ENCODE assay signal across 1 cellular context in the genomic region with DNA sequence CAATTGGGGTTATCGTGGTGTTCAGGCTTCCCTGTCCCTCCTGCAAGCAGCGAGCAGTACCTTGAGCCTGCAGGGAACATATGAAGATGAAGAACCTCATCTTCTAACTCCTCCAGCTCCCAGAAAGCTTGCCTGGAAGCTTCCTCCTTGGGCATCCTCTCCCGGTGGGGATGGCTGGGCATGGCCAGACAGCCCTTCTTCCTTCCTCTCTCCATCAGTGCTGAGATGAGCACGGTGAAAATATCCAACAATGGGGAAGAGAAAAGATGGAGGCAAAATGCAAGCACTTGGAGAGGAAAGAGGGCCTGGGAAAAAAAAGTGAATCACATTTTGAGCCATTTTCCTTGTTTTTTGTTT.
TF ChIP-seq lines count a peak whose summit lies in the region.

No MANE protein-coding gene starts in this region.

TF ChIP-seq in HCT116, 20 proteins besides CTCF, POLR2A, EP300 and RAD21:
- TF ChIP-seq YY1 (IDR thresholded peaks at IDR 0.05; ENCODE audit: extremely low read depth, insufficient replicate concordance, low read depth, low read length) (no peak), POLR2AphosphoS5 (IDR thresholded peaks at IDR 0.05; ENCODE audit: low read depth, low read length) (no peak), ELF1 (IDR thresholded peaks at IDR 0.05; ENCODE audit: borderline replicate concordance, low read depth) (no peak), TCF7L2 (IDR thresholded peaks at IDR 0.05; ENCODE audit: borderline replicate concordance, extremely low read depth, insufficient read depth, insufficient read length) (no peak), EZH2 (IDR thresholded peaks at IDR 0.05) (no peak), EZH2phosphoT487 (IDR thresholded peaks at IDR 0.05; ENCODE audit: borderline replicate concordance) (no peak), CBX3 (IDR thresholded peaks at IDR 0.05; ENCODE audit: low read depth) (no peak), JUND (IDR thresholded peaks at IDR 0.05) (no peak), SIN3A (IDR thresholded peaks at IDR 0.05; ENCODE audit: low read depth) (no peak), ZNF274 (IDR thresholded peaks at IDR 0.05; ENCODE audit: low read depth, low read length) (no peak), ZFX (IDR thresholded peaks at IDR 0.05) (no peak), CEBPB (IDR thresholded peaks at IDR 0.05; ENCODE audit: low read depth) (no peak), MAX (IDR thresholded peaks at IDR 0.05) (no peak)
- TF ChIP-seq, protein P1, sequence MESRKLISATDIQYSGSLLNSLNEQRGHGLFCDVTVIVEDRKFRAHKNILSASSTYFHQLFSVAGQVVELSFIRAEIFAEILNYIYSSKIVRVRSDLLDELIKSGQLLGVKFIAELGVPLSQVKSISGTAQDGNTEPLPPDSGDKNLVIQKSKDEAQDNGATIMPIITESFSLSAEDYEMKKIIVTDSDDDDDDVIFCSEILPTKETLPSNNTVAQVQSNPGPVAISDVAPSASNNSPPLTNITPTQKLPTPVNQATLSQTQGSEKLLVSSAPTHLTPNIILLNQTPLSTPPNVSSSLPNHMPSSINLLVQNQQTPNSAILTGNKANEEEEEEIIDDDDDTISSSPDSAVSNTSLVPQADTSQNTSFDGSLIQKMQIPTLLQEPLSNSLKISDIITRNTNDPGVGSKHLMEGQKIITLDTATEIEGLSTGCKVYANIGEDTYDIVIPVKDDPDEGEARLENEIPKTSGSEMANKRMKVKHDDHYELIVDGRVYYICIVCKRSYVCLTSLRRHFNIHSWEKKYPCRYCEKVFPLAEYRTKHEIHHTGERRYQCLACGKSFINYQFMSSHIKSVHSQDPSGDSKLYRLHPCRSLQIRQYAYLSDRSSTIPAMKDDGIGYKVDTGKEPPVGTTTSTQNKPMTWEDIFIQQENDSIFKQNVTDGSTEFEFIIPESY (IDR thresholded peaks at IDR 0.05; ENCODE audit: extremely low read depth, insufficient replicate concordance, low read length): no peak
